Comparison of ENCODE assay signal across 9 cellular contexts in the genomic region with DNA sequence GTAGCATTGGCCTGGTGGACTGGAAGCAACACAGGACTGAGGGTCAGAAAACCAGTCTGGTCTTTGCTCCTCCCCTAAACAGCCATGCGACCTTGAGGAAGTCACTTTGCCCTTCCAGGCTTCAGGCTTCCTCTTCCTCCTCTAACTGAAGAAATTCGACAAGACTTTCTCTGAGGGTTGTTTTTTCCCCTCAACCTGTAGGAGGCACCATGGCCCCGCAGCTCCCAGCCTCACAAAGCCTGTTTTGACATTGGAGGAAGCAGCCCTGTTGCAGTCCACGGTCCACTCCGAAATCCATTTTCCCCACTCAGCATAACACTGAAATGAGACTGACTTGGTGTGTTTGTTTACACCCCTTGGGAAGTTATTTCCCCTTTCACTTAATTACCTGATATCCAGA. TPM values are rescaled to one million over a fixed set of nuclear protein-coding genes. Genes with fewer than 3 reads are reported as not detected.
DNase-seq lines count a peak whose midpoint lies in the region; ATAC-seq, FAIRE-seq and TF ChIP-seq lines count a peak whose summit lies in the region.
"Had no signal": no experiment of that assay in that cellular context is flagged by ENCODE, and none has a peak within 500 bp of the region (broad histone marks: within the 10 kb centered on the region; RNA-seq: fewer than 3 reads in every experiment).

No MANE protein-coding gene starts in this region.

- no peaks in the 10 kb centered on the region for H3K27me3 Mint-ChIP-seq in endodermal cell (ENCODE audit: insufficient read depth)
- H3K27me3 Mint-ChIP-seq in neural crest cell (ENCODE audit: low read depth), result peaks cover 37% of the 10 kb centered on the region
- H3K27me3 Mint-ChIP-seq: activated CD4-positive, alpha-beta T cell treated with anti-CD3 and anti-CD28 coated beads, Interleukin-2, amount 10 ng/mL, durations not matched to agents 24 days and 14 days had no signal

- H3K27me3 ChIP-seq in endodermal cell (ENCODE audit: control insufficient read depth, insufficient read depth, low read length, poor library complexity, severe bottlenecking), result no peaks in the 10 kb centered on the region
- no peaks in the 10 kb centered on the region for H3K27me3 ChIP-seq in aorta (ENCODE audit: control insufficient read depth in 1 of 2, insufficient read depth in 2 of 2, low read length in 1 of 2)

- H3K9ac ChIP-seq in endodermal cell (ENCODE audit: extremely low read depth, low read length, poor library complexity, severe bottlenecking), result no peak overlapping the region

- H3K36me3 ChIP-seq in endodermal cell (ENCODE audit: control insufficient read depth, insufficient read depth, low read length) (no peaks in the 10 kb centered on the region), aorta (ENCODE audit: control insufficient read depth in 1 of 2, insufficient read depth in 2 of 2, low read length in 1 of 2) (no peaks in the 10 kb centered on the region)

- DNase-seq in D721Med (ENCODE audit: insufficient read length, low spot score) (no peak), endodermal cell (peak; percentile 91), neural crest cell (ENCODE audit: low read depth, low spot score) (peak; percentile 31), aorta (no peak), NCI-H2171 treated with DMSO at 0.1 percent for 48 hours (lab: John Stamatoyannopoulos, UW) (no peak)
- DNase-seq in stimulated activated CD4-positive, alpha-beta T cell treated with anti-CD3 and anti-CD28 coated beads, Interleukin-2, amount 100 ng/mL, for 48 hours, result no peak
- DNase-seq: activated CD4-positive, alpha-beta T cell treated with anti-CD3 and anti-CD28 coated beads, Interleukin-2, amount 10 ng/mL, durations not matched to agents 24 days and 14 days had no signal

- H3K4me1 ChIP-seq in endodermal cell (ENCODE audit: control insufficient read depth, insufficient read depth, low read length) (peaks cover 3% of the 10 kb centered on the region), aorta (ENCODE audit: control insufficient read depth in 1 of 2, insufficient read depth in 2 of 2, low read length in 2 of 2) (no peaks in the 10 kb centered on the region)

- ATAC-seq in aorta (ENCODE audit: low FRiP score) (no peak), GM19452 (IDR thresholded peaks at IDR 0.05; ENCODE audit: unreplicated experiment) (no peak)

- intact Hi-C loops in aorta (cut with DNase I), result loop anchor here in 1 of 2 donors (10.0 kb wide), 1 partner anchor 1106 kb away; no protein-coding TSS in a partner anchor

- H3K27ac ChIP-seq in endodermal cell (ENCODE audit: low read depth, low read length), result no peak overlapping the region
- H3K27ac ChIP-seq in aorta (ENCODE audit: low read depth in 1 of 2, low read length in 2 of 2), result no peak overlapping the region

- H3K4me3 Mint-ChIP-seq in endodermal cell, result no peak overlapping the region
- H3K4me3 Mint-ChIP-seq in neural crest cell, result no peak overlapping the region
- H3K4me3 Mint-ChIP-seq: activated CD4-positive, alpha-beta T cell treated with anti-CD3 and anti-CD28 coated beads, Interleukin-2, amount 10 ng/mL, durations not matched to agents 24 days and 14 days had no signal

- peaks cover under 1% of the 10 kb centered on the region for H3K9me3 ChIP-seq in endodermal cell (ENCODE audit: control insufficient read depth, low read length)
- H3K9me3 ChIP-seq in aorta (ENCODE audit: control insufficient read depth, low read length), result no peaks in the 10 kb centered on the region

- peaks cover 21% of the 10 kb centered on the region for H3K4me1 Mint-ChIP-seq in endodermal cell
- no peaks in the 10 kb centered on the region for H3K4me1 Mint-ChIP-seq in neural crest cell
- H3K4me1 Mint-ChIP-seq: activated CD4-positive, alpha-beta T cell treated with anti-CD3 and anti-CD28 coated beads, Interleukin-2, amount 10 ng/mL, durations not matched to agents 24 days and 14 days had no signal

- 28 to 40% methylated on average over 3 to 5 of the region's 5 CpGs for WGBS in endodermal cell (ENCODE audit: insufficient coverage in 1 of 2, insufficient read length in 1 of 2), 2 experiments
- WGBS in aorta, 2 donors, result 6 to 9% methylated on average over 5 of the region's 5 CpGs

- H3K4me3 ChIP-seq in endodermal cell (ENCODE audit: low read length) (no peak overlapping the region), aorta (ENCODE audit: low read length in 2 of 2) (no peak overlapping the region)

- no peak overlapping the region for H3K27ac Mint-ChIP-seq in endodermal cell
- H3K27ac Mint-ChIP-seq in neural crest cell (ENCODE audit: unreplicated experiment), result no peak overlapping the region
- H3K27ac Mint-ChIP-seq: activated CD4-positive, alpha-beta T cell treated with anti-CD3 and anti-CD28 coated beads, Interleukin-2, amount 10 ng/mL, durations not matched to agents 24 days and 14 days had no signal

- no peak for FAIRE-seq in D721Med (lab: Jason Lieb, UNC)

- no peaks in the 10 kb centered on the region for H3K36me3 Mint-ChIP-seq in endodermal cell (ENCODE audit: low read depth)
- H3K36me3 Mint-ChIP-seq in neural crest cell (ENCODE audit: low read depth), result no peaks in the 10 kb centered on the region

- H3K9me3 Mint-ChIP-seq in endodermal cell, result no peaks in the 10 kb centered on the region
- H3K9me3 Mint-ChIP-seq in neural crest cell, result no peaks in the 10 kb centered on the region
- H3K9me3 Mint-ChIP-seq: activated CD4-positive, alpha-beta T cell treated with anti-CD3 and anti-CD28 coated beads, Interleukin-2, amount 10 ng/mL, durations not matched to agents 24 days and 14 days had no signal

- peak; percentile 33 for TF ChIP-seq CTCF in D721Med (IDR thresholded peaks at IDR 0.05; ENCODE audit: insufficient read depth, missing control alignments)
- TF ChIP-seq CTCF in LNCAP (IDR thresholded peaks at IDR 0.05), result peak; percentile 59
- peak; percentile 91 for TF ChIP-seq CTCF in endodermal cell (conservative IDR thresholded peaks at IDR 0.05)
- peak; percentile 62 for TF ChIP-seq CTCF in neural crest cell (conservative IDR thresholded peaks at IDR 0.05)

RNA-seq across cellular contexts. Expression of a gene that starts 41.2 kb away (rescaled TPM):
- total RNA-seq in endodermal cell, result not detected
- not detected for polyA plus RNA-seq in endodermal cell (2013, experiment 1 of 2)
- 0.08 TPM for polyA plus RNA-seq in endodermal cell (2013, experiment 2 of 2)
- 0.07 and 0.09 TPM in 2 replicates for total RNA-seq in neural crest cell
- under 1 TPM in 1 of 2 donors, not detected in 1; 0.18 TPM for total RNA-seq in aorta
- not detected for polyA plus RNA-seq in aorta
- total RNA-seq: activated CD4-positive, alpha-beta T cell treated with anti-CD3 and anti-CD28 coated beads, Interleukin-2, amount 10 ng/mL, durations not matched to agents 24 days and 14 days had no signal

Comparison
In these comparisons a context has a peak if more than half of its experiments do, and no peak if none do; other contexts are left out.
1. DNase-seq: peak in endodermal cell (single experiment) and neural crest cell (single experiment); none in D721Med (single experiment), stimulated activated CD4-positive, alpha-beta T cell treated with anti-CD3 and anti-CD28 coated beads, Interleukin-2, amount 100 ng/mL, for 48 hours (0 of 2), aorta (0 of 2) and NCI-H2171 treated with DMSO at 0.1 percent for 48 hours (single experiment).
2. CTCF ChIP-seq: peak in every context shown above with its lines; median percentile 91 in endodermal cell; 62 in neural crest cell; 59 in LNCAP; 33 in D721Med.